Comparison of ENCODE assay signal across 8 cellular contexts in the genomic region with DNA sequence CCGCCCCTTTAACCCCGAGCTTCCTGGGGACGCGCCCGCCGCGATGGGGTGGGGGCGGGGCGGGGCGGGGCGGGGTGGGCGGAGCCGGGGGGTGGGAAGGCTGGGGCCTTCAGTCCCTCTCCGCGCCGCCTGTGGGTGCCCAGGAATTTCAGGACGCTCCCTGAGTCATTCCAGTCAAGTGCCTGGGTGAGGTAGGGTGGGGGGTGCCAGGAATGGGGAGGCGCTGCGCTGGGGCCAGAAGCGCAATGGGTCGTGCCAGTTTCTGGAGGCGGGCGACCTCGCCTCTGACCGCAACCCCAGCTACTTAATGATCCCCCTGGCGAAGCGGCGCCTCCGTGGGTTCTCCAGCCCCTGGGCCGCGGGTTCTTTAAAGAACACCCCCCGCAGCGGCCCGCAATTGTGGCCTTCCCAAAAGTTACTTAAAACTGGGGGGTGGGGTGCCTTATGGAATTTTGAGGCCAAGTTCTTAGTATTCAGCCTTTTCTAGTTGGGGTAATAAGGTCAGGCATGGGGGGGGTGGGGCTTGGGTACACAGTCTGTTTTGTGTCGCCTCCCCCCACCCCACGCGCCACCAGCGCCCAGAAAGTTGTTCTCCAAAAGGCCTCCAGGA. TPM values are rescaled to one million over a fixed set of nuclear protein-coding genes. Genes with fewer than 3 reads are reported as not detected.
A peak's percentile ranks its signal among the peaks of the same experiment; 100 is the strongest.
DNase-seq lines count a peak whose midpoint lies in the region; ATAC-seq and TF ChIP-seq lines count a peak whose summit lies in the region.

No MANE protein-coding gene starts in this region.

- CTCF ChIA-PET in MCF 10A (lab: Yijun Ruan, JAX) = interaction anchor here (0.8 to 1.3 kb wide), 2 partner anchors 132 to 185 kb away, joined by 3 read pairs; no protein-coding TSS in a partner anchor

- H3K9me3 Mint-ChIP-seq in MCF 10A (ENCODE audit: unreplicated experiment) = no peaks in the 10 kb centered on the region

- intact Hi-C loops in MCF 10A (cut with micrococcal nuclease) = loop anchor here (5.0 kb wide), 1 partner anchor 315 kb away; no protein-coding TSS in a partner anchor

- peak overlapping the region; percentile 76 for H3K4me3 Mint-ChIP-seq in MCF 10A (ENCODE audit: unreplicated experiment)

- no peak for TF ChIP-seq CTCF in MCF 10A (IDR thresholded peaks at IDR 0.05; ENCODE audit: unreplicated experiment)

- H3K4me1 Mint-ChIP-seq in MCF 10A (ENCODE audit: insufficient read depth, unreplicated experiment) = peaks cover 16% of the 10 kb centered on the region

- TSS peak; percentile 86 for BruUV-seq in MCF 10A (replicated peaks; lab: Mats Ljungman, UMichigan)

- H3K27ac Mint-ChIP-seq in MCF 10A (ENCODE audit: low read depth, unreplicated experiment) = peak overlapping the region; percentile 69

- no peak for ATAC-seq in HG02678 (IDR thresholded peaks at IDR 0.05; ENCODE audit: unreplicated experiment)

- H3K27me3 Mint-ChIP-seq in MCF 10A (ENCODE audit: insufficient read depth, unreplicated experiment) = no peaks in the 10 kb centered on the region

- DNase-seq in DMS114 treated with DMSO at 0.1 percent for 48 hours (lab: John Stamatoyannopoulos, UW; ENCODE audit: unreplicated experiment) (peak; percentile 41), HUDEP-2 (lab: John Stamatoyannopoulos, UW; ENCODE audit: unreplicated experiment in 76 of 76) (peak in 58 of 76 experiments; percentile 17 to 75 (median 57)), RPMI8226 (peak; percentile 52), MCF 10A (ENCODE audit: unreplicated experiment) (peak; percentile 97), iris pigment epithelial cell (ENCODE audit: low read depth) (peak; percentile 79), medulla oblongata (ENCODE audit: extremely low spot score) (no peak)
- DNase-seq in stimulated activated CD4-positive, alpha-beta T cell treated with anti-CD3 and anti-CD28 coated beads, Interleukin-4, amount 100 ng/mL, for 4 hours = peak; percentile 9 to 21

- no peaks in the 10 kb centered on the region for H3K36me3 Mint-ChIP-seq in MCF 10A (ENCODE audit: insufficient read depth, unreplicated experiment)

- POLR2A ChIA-PET in MCF 10A (lab: Yijun Ruan, JAX) = interaction anchor here (0.7 to 4.5 kb wide), 20 partner anchors 54 to 618 kb away, joined by 3 to 68 read pairs (median 4); a partner anchor contains a TSS

RNA-seq across cellular contexts. Expression of a gene that starts 0.8 kb away (rescaled TPM):
- total RNA-seq in MCF 10A (2022) = 44.4 and 52.9 TPM in 2 replicates
